ENCODE assay signal across 8 cellular contexts in the genomic region with DNA sequence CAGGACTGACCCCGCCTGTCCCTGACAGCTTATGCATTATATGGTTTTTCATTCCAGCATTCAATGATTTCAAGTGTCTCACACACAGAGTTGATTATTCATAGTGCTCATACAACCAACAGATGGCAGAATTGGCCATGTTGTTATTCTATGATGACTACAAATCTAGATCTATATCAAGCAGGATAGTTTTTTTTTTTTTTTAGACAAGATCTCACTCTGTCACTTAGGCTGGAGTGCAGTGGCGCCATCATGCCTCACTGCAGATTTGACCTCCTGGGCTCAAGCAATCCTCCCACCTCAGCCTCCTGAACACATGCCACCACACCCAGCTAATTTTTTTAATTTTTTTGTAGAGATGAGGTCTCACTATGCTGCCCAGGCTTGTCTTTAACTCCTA. TPM values are rescaled to one million over a fixed set of nuclear protein-coding genes. Genes with fewer than 3 reads are reported as not detected.
DNase-seq lines count a peak whose midpoint lies in the region; ATAC-seq, FAIRE-seq and TF ChIP-seq lines count a peak whose summit lies in the region.

No MANE protein-coding gene starts in this region.

- no peaks in the 10 kb centered on the region for H3K9me3 ChIP-seq in prostate gland

- intact Hi-C loops in CD14-positive monocyte (cut with micrococcal nuclease) (no loop called here), prostate gland (cut with DNase I) (no loop called here)

- in situ Hi-C loops in GM13977 (cut with MboI; ENCODE audit: low pct_unique_long_range_greater_than_20kb, low sequenced_read_pairs, unreplicated experiment), result loop anchor here (10.0 kb wide), 1 partner anchor 174 kb away; no protein-coding TSS in a partner anchor

- H3K27me3 ChIP-seq in bronchial epithelial cell (ENCODE audit: control insufficient read depth, insufficient read depth, low read length) (no peaks in the 10 kb centered on the region), prostate gland (replicated peaks; ENCODE audit: insufficient read depth) (no peaks in the 10 kb centered on the region)

- H3K4me3 Mint-ChIP-seq in CD14-positive monocyte, result no peak overlapping the region

- TF ChIP-seq CTCF in CD14-positive monocyte (IDR thresholded peaks at IDR 0.05), result peak; percentile 16
- TF ChIP-seq CTCF in GM13977 (IDR thresholded peaks at IDR 0.05; ENCODE audit: extremely low read depth, insufficient read depth, missing control alignments), result peak; percentile 34
- peak; percentile 25 for TF ChIP-seq CTCF in bronchial epithelial cell (IDR thresholded peaks at IDR 0.05; ENCODE audit: insufficient read depth, low read length, severe bottlenecking)
- TF ChIP-seq CTCF in prostate gland (IDR thresholded peaks at IDR 0.05), result no peak

- no peak overlapping the region for H3K27ac ChIP-seq in prostate gland

- ATAC-seq in GM19035 (IDR thresholded peaks at IDR 0.05; ENCODE audit: unreplicated experiment), result no peak
- no peak for ATAC-seq in HG02678 (IDR thresholded peaks at IDR 0.05; ENCODE audit: unreplicated experiment)

- H3K36me3 ChIP-seq in bronchial epithelial cell (ENCODE audit: control insufficient read depth, insufficient read depth, low read length), result no peaks in the 10 kb centered on the region
- no peaks in the 10 kb centered on the region for H3K36me3 ChIP-seq in prostate gland

- H3K27ac Mint-ChIP-seq in CD14-positive monocyte, result no peak overlapping the region

- H3K4me1 Mint-ChIP-seq in CD14-positive monocyte, result peaks cover 4% of the 10 kb centered on the region

- TF ChIP-seq POLR2A in prostate gland (IDR thresholded peaks at IDR 0.05), result no peak

- DNase-seq in CD14-positive monocyte (ENCODE audit: low spot score), result no peak
- DNase-seq in GM13977 (ENCODE audit: low spot score), result peak; percentile 29
- DNase-seq in NCI-H526 (lab: John Stamatoyannopoulos, UW), result peak; percentile 42 to 77
- DNase-seq in bronchial epithelial cell (ENCODE audit: low read depth), result peak; percentile 65
- DNase-seq in non-pigmented ciliary epithelial cell (ENCODE audit: low read depth), result peak; percentile 22
- DNase-seq in prostate gland (ENCODE audit: low spot score), result no peak

- WGBS in prostate gland, result 86% methylated on average over 2 of the region's 2 CpGs

- H3K36me3 Mint-ChIP-seq in CD14-positive monocyte, result no peaks in the 10 kb centered on the region

- no peak for FAIRE-seq in bronchial epithelial cell (lab: Jason Lieb, UNC)

- no peaks in the 10 kb centered on the region for H3K4me1 ChIP-seq in prostate gland (replicated peaks)

- peaks cover 0 to 3% (median 0%) of the 10 kb centered on the region in 7 donors for H3K9me3 Mint-ChIP-seq in CD14-positive monocyte

- H3K27me3 Mint-ChIP-seq in CD14-positive monocyte (ENCODE audit: low read depth in 3 of 3), result peaks cover 1 to 9% (median 5%) of the 10 kb centered on the region in 3 donors

- H3K4me3 ChIP-seq in bronchial epithelial cell (ENCODE audit: low read depth, low read length) (no peak overlapping the region), prostate gland (no peak overlapping the region)

RNA-seq across cellular contexts. Expression of a gene that starts 40.1 kb away (rescaled TPM):
- 10 to 100 TPM; 28.0 to 42.9 TPM for polyA plus RNA-seq in CD14-positive monocyte
- total RNA-seq in bronchial epithelial cell, result 35.8 and 36.6 TPM in 2 replicates
- 10 to 100 TPM in 1 of 2 donors, 1 to 10 TPM in 1; 8.5 to 49.6 TPM for total RNA-seq in prostate gland

Comparison
In these comparisons a context has a peak if more than half of its experiments do, and no peak if none do; other contexts are left out.
1. DNase-seq: peak in GM13977 (single experiment), NCI-H526 (2 of 2), bronchial epithelial cell (single experiment) and non-pigmented ciliary epithelial cell (single experiment); none in CD14-positive monocyte (single experiment) and prostate gland (single experiment).
2. CTCF ChIP-seq: peak in CD14-positive monocyte (single experiment), GM13977 (single experiment) and bronchial epithelial cell (single experiment); none in prostate gland (0 of 4).